ENCODE assay signal across 10 cellular contexts in genomic region chr3:163916596-163917560, GRCh38.
DNase-seq lines count a peak whose midpoint lies in the region; ATAC-seq, FAIRE-seq and TF ChIP-seq lines count a peak whose summit lies in the region.
"Had no signal": no experiment of that assay in that cellular context is flagged by ENCODE, and none has a peak within 500 bp of the region (broad histone marks: within the 10 kb centered on the region; RNA-seq: fewer than 3 reads in every experiment).

No MANE protein-coding gene starts in this region.

- no peaks in the 10 kb centered on the region for H3K23me2 ChIP-seq in H1 (ENCODE audit: low read depth, low read length)

- 6% methylated on average over 4 of the region's 4 CpGs for whole genome bisulfite sequencing in HepG2 (ENCODE audit: low lambda C conversion rate)
- WGBS in right lobe of liver (ENCODE audit: insufficient coverage, low coverage, low lambda C conversion rate, missing lambda C conversion rate): 74% methylated on average over 3 of the region's 4 CpGs
- WGBS in H1 (ENCODE audit: extremely low coverage in 1 of 2, insufficient coverage in 1 of 2, insufficient read length in 1 of 2, insufficient replicate concordance in 2 of 2, low coverage in 1 of 2, low lambda C conversion rate in 2 of 2, missing lambda C conversion rate in 1 of 2), 2 experiments: 89% methylated on average over 4 of the region's 4 CpGs; no CpG with 5 or more reads in 1 of the 2 experiments

- TF ChIP-seq EP300 in HepG2 (IDR thresholded peaks at IDR 0.05; ENCODE audit: low read depth in 2 of 2, low read length in 2 of 2) (no peak), HepG2 (CRISPR knock-in tag; IDR thresholded peaks at IDR 0.05; ENCODE audit: borderline replicate concordance) (no peak), H1 (IDR thresholded peaks at IDR 0.05; ENCODE audit: borderline replicate concordance in 1 of 2, low read depth in 2 of 2, low read length in 2 of 2) (no peak)

- H2BK12ac ChIP-seq in H1 (ENCODE audit: low read depth, low read length): no peak overlapping the region

- H3K56ac ChIP-seq in H1 (replicated peaks; ENCODE audit: insufficient read length, low read depth, low read length): no peak overlapping the region

- H2AK5ac ChIP-seq in H1 (ENCODE audit: low read depth, low read length): no peak overlapping the region

- no TSS peak for BruUV-seq in HepG2 (replicated peaks; lab: Mats Ljungman, UMichigan)

- no peaks in the 10 kb centered on the region for H3K4me1 ChIP-seq in HepG2 (ENCODE audit: insufficient read depth, low read length)
- H3K4me1 ChIP-seq in right lobe of liver: no peaks in the 10 kb centered on the region
- peaks cover 0 to 5% (median 0%) of the 10 kb centered on the region in 4 experiments; a peak in 2 of 7 replicates for H3K4me1 ChIP-seq in H1 (replicated peaks in 1 of 4; ENCODE audit: control insufficient read depth in 3 of 4, insufficient read depth in 4 of 4, low read length in 3 of 4)

- no peak overlapping the region for H3K27ac ChIP-seq in HepG2 (ENCODE audit: extremely low read length, insufficient read depth, low read length)
- H3K27ac ChIP-seq in right lobe of liver: no peak overlapping the region
- no peak overlapping the region for H3K27ac ChIP-seq in H1 (ENCODE audit: low read depth, low read length)
- H3K27ac ChIP-seq: GM23248 had no signal

- no peak overlapping the region for H3K9ac ChIP-seq in HepG2 (ENCODE audit: insufficient read depth, low read depth, low read length)
- H3K9ac ChIP-seq in H1 (replicated peaks in 1 of 4; ENCODE audit: extremely low read depth in 1 of 4, low read depth in 3 of 4, low read length in 3 of 4): no peak overlapping the region
- H3K9ac ChIP-seq: GM23248 had no signal

- no peak overlapping the region for H4K5ac ChIP-seq in H1 (ENCODE audit: insufficient read length, low read depth, low read length)

- H3K9me3 ChIP-seq in HepG2 (ENCODE audit: low read length) (no peaks in the 10 kb centered on the region), right lobe of liver (no peaks in the 10 kb centered on the region), H1 (ENCODE audit: insufficient read depth in 2 of 2, low read depth in 1 of 2, low read length in 1 of 2) (peaks cover 0 to 3% of the 10 kb centered on the region in 2 experiments; a peak in 1 of 4 replicates)

- H3K4me3 ChIP-seq in HepG2 (replicated peaks in 1 of 3; ENCODE audit: insufficient read depth in 1 of 3, low read depth in 2 of 3, low read length in 3 of 3) (no peak overlapping the region), right lobe of liver (no peak overlapping the region), H1 (ENCODE audit: extremely low read depth in 1 of 4, insufficient read depth in 2 of 4, low read depth in 3 of 4, low read length in 4 of 4) (no peak overlapping the region)
- H3K4me3 ChIP-seq: GM23248 had no signal

- H4K91ac ChIP-seq in H1 (replicated peaks; ENCODE audit: insufficient read length, low read length): no peak overlapping the region

- FAIRE-seq in HepG2 (lab: Jason Lieb, UNC) (no peak), H1 (lab: Jason Lieb, UNC) (no peak)

- H3K18ac ChIP-seq in H1 (ENCODE audit: extremely low read depth, low read length): 0 out of 2 replicates have a peak overlapping the region, but pooled peaks have one; percentile 38

- H3K79me1 ChIP-seq in H1 (ENCODE audit: low read depth, low read length): no peaks in the 10 kb centered on the region

- CTCF ChIA-PET in HepG2 (lab: Yijun Ruan, JAX; ENCODE audit: low intra/inter-chr PET ratio, low total read pairs): interaction anchor here (0.7 kb wide), 1 partner anchor 1268 kb away, joined by 3 read pairs; no protein-coding TSS in a partner anchor
- CTCF ChIA-PET in H1 (lab: Charles Lee; ENCODE audit: partially characterized antibody): interaction anchor here (0.8 to 1.5 kb wide), 2 partner anchors 33 to 629 kb away, joined by 3 read pairs; no protein-coding TSS in a partner anchor

- H3K79me2 ChIP-seq in HepG2 (ENCODE audit: insufficient read depth, low read length) (no peaks in the 10 kb centered on the region), H1 (ENCODE audit: control insufficient read depth in 1 of 2, insufficient read depth in 2 of 2, low read length in 2 of 2) (no peaks in the 10 kb centered on the region)

- intact Hi-C loops in HepG2 (cut with micrococcal nuclease; ENCODE audit: unreplicated experiment): loop anchor here (2.0 kb wide), 1 partner anchor 1268 kb away; no protein-coding TSS in a partner anchor
- intact Hi-C loops in right lobe of liver (cut with DNase I): no loop called here

- no peak overlapping the region for H2BK120ac ChIP-seq in H1 (replicated peaks; ENCODE audit: low read depth, low read length)

- peak; percentile 58 for ATAC-seq in HepG2
- no peak for ATAC-seq in right lobe of liver
- ATAC-seq in GM21381 (IDR thresholded peaks at IDR 0.05; ENCODE audit: unreplicated experiment): no peak

- no peak overlapping the region for H4K8ac ChIP-seq in H1 (ENCODE audit: extremely low read depth, insufficient read depth, low read length)

- TF ChIP-seq CTCF in HepG2 (CRISPR knock-in tag; IDR thresholded peaks at IDR 0.05): peak; percentile 33
- peak in 2 of 4 donors; percentile 8 to 21 for TF ChIP-seq CTCF in right lobe of liver (IDR thresholded peaks at IDR 0.05)
- TF ChIP-seq CTCF in H1 (IDR thresholded peaks at IDR 0.05; ENCODE audit: control extremely low read depth in 1 of 3, insufficient read depth in 1 of 3, low read depth in 1 of 3, low read length in 3 of 3): peak in 1 of 3 experiments; percentile 16; a peak in 1 of 4 replicates
- TF ChIP-seq CTCF in GM10266 (IDR thresholded peaks at IDR 0.05; ENCODE audit: control insufficient read depth, insufficient read depth, low read depth, missing control alignments): no peak

- H3K4me2 ChIP-seq in HepG2 (ENCODE audit: low read depth, low read length): no peak overlapping the region
- no peak overlapping the region for H3K4me2 ChIP-seq in H1 (ENCODE audit: insufficient read depth in 1 of 2, low read depth in 2 of 2, low read length in 2 of 2)

- POLR2A ChIA-PET in HepG2 (lab: Yijun Ruan, JAX): no interaction called here
- POLR2A ChIA-PET in H1 (lab: Charles Lee; ENCODE audit: partially characterized antibody): no interaction called here

- H3K23ac ChIP-seq in H1 (ENCODE audit: insufficient read length): no peak overlapping the region

- no peak overlapping the region for H3K4ac ChIP-seq in H1 (replicated peaks; ENCODE audit: insufficient read length, low read depth, low read length)

- H3K14ac ChIP-seq in H1 (ENCODE audit: insufficient read length): no peak overlapping the region

- H2BK20ac ChIP-seq in H1 (ENCODE audit: low read length): peak overlapping the region; percentile 66; the same call in 1 of the 2 replicates

- H2BK5ac ChIP-seq in H1 (ENCODE audit: low read depth, low read length): no peak overlapping the region

- no peaks in the 10 kb centered on the region for H3K36me3 ChIP-seq in HepG2 (replicated peaks in 1 of 2; ENCODE audit: control insufficient read depth in 1 of 2, insufficient read depth in 2 of 2, low read length in 2 of 2)
- H3K36me3 ChIP-seq in right lobe of liver: no peaks in the 10 kb centered on the region
- no peaks in the 10 kb centered on the region; a peak in 1 of 8 replicates for H3K36me3 ChIP-seq in H1 (ENCODE audit: control insufficient read depth in 2 of 4, insufficient read depth in 4 of 4, low read length in 3 of 4)

- in situ Hi-C loops in HepG2 (cut with HindIII; ENCODE audit: extremely low pct_ligation_motif_present, low pct_unique_long_range_greater_than_20kb): loop anchor here (10.0 kb wide), 1 partner anchor 1268 kb away; no protein-coding TSS in a partner anchor

- no peaks in the 10 kb centered on the region for H4K20me1 ChIP-seq in HepG2 (ENCODE audit: insufficient read depth, low read length)
- no peaks in the 10 kb centered on the region for H4K20me1 ChIP-seq in H1 (replicated peaks in 1 of 2; ENCODE audit: control insufficient read depth in 1 of 2, insufficient read depth in 2 of 2, low read length in 2 of 2)

- no peak overlapping the region for H2AFZ ChIP-seq in HepG2 (ENCODE audit: low read length)
- no peak overlapping the region for H2AFZ ChIP-seq in H1 (ENCODE audit: low read length)
- H2AFZ ChIP-seq: GM23248 had no signal

- TF ChIP-seq POLR2A in HepG2 (IDR thresholded peaks at IDR 0.05; ENCODE audit: insufficient read depth in 1 of 2, low read depth in 2 of 2, low read length in 2 of 2) (no peak), right lobe of liver (IDR thresholded peaks at IDR 0.05) (no peak), H1 (IDR thresholded peaks at IDR 0.05; ENCODE audit: control extremely low read depth in 1 of 2, low read depth in 2 of 2, low read length in 2 of 2) (no peak)

- H2BK15ac ChIP-seq in H1 (ENCODE audit: low read length): no peak overlapping the region

- no peak for TF ChIP-seq RAD21 in HepG2 (CRISPR knock-in tag; IDR thresholded peaks at IDR 0.05)
- TF ChIP-seq RAD21 in H1 (IDR thresholded peaks at IDR 0.05 in 1 of 2, conservative IDR thresholded peaks at IDR 0.05 in 1 of 2; ENCODE audit: low read depth in 2 of 2, low read length in 2 of 2): peak; percentile 27 to 40; a peak in 3 of 4 replicates

- DNase-seq in HepG2 (ENCODE audit: low spot score) (peak; percentile 6), right lobe of liver (no peak), NCI-H446 treated with DMSO at 0.1 percent for 48 hours (lab: John Stamatoyannopoulos, UW) (peak; percentile 4), H1 (ENCODE audit: low read depth in 1 of 2, low spot score in 2 of 2) (no peak), NCI-H128 (lab: John Stamatoyannopoulos, UW; ENCODE audit: unreplicated experiment) (no peak), GM10266 (ENCODE audit: extremely low spot score) (no peak), nucleus accumbens (lab: John Stamatoyannopoulos, UW) (no peak)
- DNase-seq: GM23248, immature natural killer cell had no signal

- H3K27me3 ChIP-seq in HepG2 (ENCODE audit: control insufficient read depth in 1 of 2, insufficient read depth in 2 of 2, low read length in 2 of 2) (no peaks in the 10 kb centered on the region), right lobe of liver (no peaks in the 10 kb centered on the region), H1 (replicated peaks in 1 of 4; ENCODE audit: control insufficient read depth in 3 of 4, extremely low read depth in 1 of 4, insufficient read depth in 3 of 4, low read length in 3 of 4) (no peaks in the 10 kb centered on the region)

TF ChIP-seq in HepG2, 621 proteins besides CTCF, POLR2A, EP300 and RAD21 (continues in another document):
- TF ChIP-seq ZNF564 (CRISPR knock-in tag; IDR thresholded peaks at IDR 0.05) (no peak), STAG1 (CRISPR knock-in tag; IDR thresholded peaks at IDR 0.05) (peak; percentile 35; the same call in 1 of the 2 replicates)

TF ChIP-seq in H1, 55 proteins besides CTCF, POLR2A, EP300 and RAD21 (continues in another document):
- TF ChIP-seq NANOG (IDR thresholded peaks at IDR 0.05; ENCODE audit: insufficient read depth, low read depth, low read length, poor library complexity, severe bottlenecking): no peak
- TF ChIP-seq, protein P1, sequence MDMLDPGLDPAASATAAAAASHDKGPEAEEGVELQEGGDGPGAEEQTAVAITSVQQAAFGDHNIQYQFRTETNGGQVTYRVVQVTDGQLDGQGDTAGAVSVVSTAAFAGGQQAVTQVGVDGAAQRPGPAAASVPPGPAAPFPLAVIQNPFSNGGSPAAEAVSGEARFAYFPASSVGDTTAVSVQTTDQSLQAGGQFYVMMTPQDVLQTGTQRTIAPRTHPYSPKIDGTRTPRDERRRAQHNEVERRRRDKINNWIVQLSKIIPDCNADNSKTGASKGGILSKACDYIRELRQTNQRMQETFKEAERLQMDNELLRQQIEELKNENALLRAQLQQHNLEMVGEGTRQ (IDR thresholded peaks at IDR 0.05; ENCODE audit: low read length): no peak

Comparison
In these comparisons a context has a peak if more than half of its experiments do, and no peak if none do; other contexts are left out.
1. DNase-seq: peak in HepG2 (single experiment) and NCI-H446 treated with DMSO at 0.1 percent for 48 hours (single experiment); none in right lobe of liver (0 of 3), H1 (0 of 2), NCI-H128 (single experiment), GM10266 (single experiment) and nucleus accumbens (0 of 56).
2. Of the 41 proteins assayed by ChIP-seq in both HepG2 and H1: peak only in HepG2: none; only in H1: RAD21; in both: none; in neither: 39; mixed calls (peak in some experiments, not most) for 1.